9 cellular contexts compared by ENCODE assay signal in genomic region chr15:72902245-72902928, GRCh38.
A peak's percentile ranks its signal among the peaks of the same experiment; 100 is the strongest.
DNase-seq lines count a peak whose midpoint lies in the region; ATAC-seq and TF ChIP-seq lines count a peak whose summit lies in the region.
"Had no signal": no experiment of that assay in that cellular context is flagged by ENCODE, and none has a peak within 500 bp of the region (broad histone marks: within the 10 kb centered on the region; RNA-seq: fewer than 3 reads in every experiment).

No MANE protein-coding gene starts in this region.

- H4K5ac ChIP-seq in IMR-90 (ENCODE audit: low read depth, low read length) = no peak overlapping the region

- H3K27ac ChIP-seq in IMR-90 (ENCODE audit: insufficient read depth, low read length) (no peak overlapping the region), endodermal cell (ENCODE audit: low read depth, low read length) (peak overlapping the region; percentile 55), Karpas-422 (ENCODE audit: low read length) (no peak overlapping the region)

- H3K14ac ChIP-seq in IMR-90 (replicated peaks; ENCODE audit: low read depth, low read length) = peak overlapping the region; percentile 38; the same call in 1 of the 2 replicates

- H3K4me2 ChIP-seq in IMR-90 (ENCODE audit: low read depth, low read length) (peak overlapping the region; percentile 38), Karpas-422 (ENCODE audit: low read depth, low read length, poor library complexity, severe bottlenecking) (no peak overlapping the region)

- peaks cover 8% of the 10 kb centered on the region for H3K4me1 ChIP-seq in IMR-90 (ENCODE audit: control insufficient read depth, insufficient read depth, low read length)
- H3K4me1 ChIP-seq in endodermal cell (ENCODE audit: control insufficient read depth, insufficient read depth, low read length) = no peaks in the 10 kb centered on the region
- H3K4me1 ChIP-seq in mucosa of descending colon (ENCODE audit: low read depth) = peaks cover 7% of the 10 kb centered on the region
- peaks cover 13% of the 10 kb centered on the region for H3K4me1 ChIP-seq in Karpas-422 (ENCODE audit: low read length)

- H3K56ac ChIP-seq in IMR-90 (ENCODE audit: extremely low read depth, insufficient read depth, low read length) = peak overlapping the region; percentile 47; the same call in 1 of the 2 replicates

- H3K36me3 Mint-ChIP-seq in endodermal cell (ENCODE audit: low read depth) = no peaks in the 10 kb centered on the region
- no peaks in the 10 kb centered on the region for H3K36me3 Mint-ChIP-seq in type B pancreatic cell

- dilution Hi-C loops in IMR-90 (cut with HindIII; ENCODE audit: low sequenced_read_pairs, unreplicated experiment) = no loop called here

- CTCF ChIA-PET in IMR-90 (lab: Yijun Ruan, JAX) = no interaction called here

- intact Hi-C loops in IMR-90 (cut with micrococcal nuclease) = loop anchor here (10.0 kb wide), 1 partner anchor 172 kb away; no protein-coding TSS in a partner anchor
- intact Hi-C loops in mucosa of descending colon (cut with DNase I, micrococcal nuclease) = no loop called here

- POLR2A ChIA-PET in IMR-90 (lab: Charles Lee; ENCODE audit: unreplicated experiment) = interaction anchor here (0.5 kb wide), 1 partner anchor 161 kb away, joined by 3 read pairs; no protein-coding TSS in a partner anchor

- H2AK9ac ChIP-seq in IMR-90 (replicated peaks; ENCODE audit: low read depth, low read length, poor library complexity) = peak overlapping the region; percentile 39

- no peaks in the 10 kb centered on the region for H3K9me2 ChIP-seq in Karpas-422 (replicated peaks; ENCODE audit: insufficient read depth, low read length)

- H3K9ac ChIP-seq in IMR-90 (ENCODE audit: low read depth, low read length) (no peak overlapping the region), endodermal cell (ENCODE audit: extremely low read depth, low read length, poor library complexity, severe bottlenecking) (no peak overlapping the region), Karpas-422 (ENCODE audit: low read length) (no peak overlapping the region)

- peak overlapping the region; percentile 71 for H2AFZ ChIP-seq in IMR-90 (replicated peaks; ENCODE audit: low read length, poor library complexity)
- no peak overlapping the region for H2AFZ ChIP-seq in Karpas-422 (ENCODE audit: low read length)

- peak; percentile 98 for ATAC-seq in IMR-90 (ENCODE audit: low read depth)
- peak; percentile 68 for ATAC-seq in mucosa of descending colon
- ATAC-seq in GM19467 (IDR thresholded peaks at IDR 0.05; ENCODE audit: unreplicated experiment) = no peak

- TF ChIP-seq CTCF in IMR-90 (conservative IDR thresholded peaks at IDR 0.05; ENCODE audit: low read depth, low read length) (no peak), endodermal cell (conservative IDR thresholded peaks at IDR 0.05) (no peak), mucosa of descending colon (IDR thresholded peaks at IDR 0.05) (no peak), type B pancreatic cell (conservative IDR thresholded peaks at IDR 0.05) (no peak)

- H3K4me3 Mint-ChIP-seq in endodermal cell = no peak overlapping the region
- peak overlapping the region; percentile 55 for H3K4me3 Mint-ChIP-seq in type B pancreatic cell

- H3K27ac Mint-ChIP-seq in endodermal cell (no peak overlapping the region), type B pancreatic cell (no peak overlapping the region)

- no peak for TF ChIP-seq POLR2A in IMR-90 (IDR thresholded peaks at IDR 0.05; ENCODE audit: low read depth, low read length)

- H3K18ac ChIP-seq in IMR-90 (ENCODE audit: low read depth, low read length) = no peak overlapping the region

- H3K9me3 ChIP-seq in IMR-90 (ENCODE audit: control insufficient read depth, insufficient read depth, low read length) (no peaks in the 10 kb centered on the region), endodermal cell (ENCODE audit: control insufficient read depth, low read length) (no peaks in the 10 kb centered on the region), mucosa of descending colon (no peaks in the 10 kb centered on the region), Karpas-422 (ENCODE audit: low read length) (no peaks in the 10 kb centered on the region)

- peak overlapping the region; percentile 89 for H2BK20ac ChIP-seq in IMR-90 (ENCODE audit: low read depth, low read length)

- H3K79me2 ChIP-seq in Karpas-422 (ENCODE audit: low read length) = no peaks in the 10 kb centered on the region

- peak overlapping the region; percentile 79 for H2BK120ac ChIP-seq in IMR-90 (ENCODE audit: low read depth, low read length)

- peak overlapping the region; percentile 56; the same call in 1 of the 3 replicates for H2BK15ac ChIP-seq in IMR-90 (ENCODE audit: low read depth, low read length)

- no peaks in the 10 kb centered on the region for H3K79me1 ChIP-seq in IMR-90 (ENCODE audit: low read depth in 1 of 2, low read length in 2 of 2)

- H3K27me3 Mint-ChIP-seq in endodermal cell (ENCODE audit: insufficient read depth) (peaks cover 15% of the 10 kb centered on the region), type B pancreatic cell (peaks cover 21% of the 10 kb centered on the region)

- no peaks in the 10 kb centered on the region for H3K27me3 ChIP-seq in IMR-90 (ENCODE audit: control insufficient read depth, insufficient read depth, low read length)
- H3K27me3 ChIP-seq in endodermal cell (ENCODE audit: control insufficient read depth, insufficient read depth, low read length, poor library complexity, severe bottlenecking) = peaks cover 12% of the 10 kb centered on the region
- H3K27me3 ChIP-seq in Karpas-422 (ENCODE audit: low read length) = no peaks in the 10 kb centered on the region

- H3K4me1 Mint-ChIP-seq in endodermal cell (no peaks in the 10 kb centered on the region), type B pancreatic cell (ENCODE audit: unreplicated experiment) (peaks cover 22% of the 10 kb centered on the region)

- peak overlapping the region; percentile 83 for H3K4ac ChIP-seq in IMR-90 (ENCODE audit: low read depth, low read length)

- H4K8ac ChIP-seq in IMR-90 (ENCODE audit: low read depth in 2 of 2, low read length in 2 of 2) = peak overlapping the region in 1 of 2 experiments; percentile 53; a peak in 1 of 4 replicates

- H4K91ac ChIP-seq in IMR-90 (ENCODE audit: insufficient read depth, low read depth, low read length) = peak overlapping the region; percentile 59

- WGBS in IMR-90 (ENCODE audit: extremely low coverage in 2 of 2, insufficient read length in 1 of 2), 2 experiments = 40% methylated on average over 1 of the region's 15 CpGs; no CpG with 5 or more reads in 1 of the 2 experiments
- 82 to 87% methylated on average over 10 to 15 of the region's 15 CpGs for WGBS in endodermal cell (ENCODE audit: insufficient coverage in 1 of 2, insufficient read length in 1 of 2), 2 experiments

- H3K36me3 ChIP-seq in IMR-90 (ENCODE audit: control insufficient read depth, insufficient read depth, low read length) (no peaks in the 10 kb centered on the region), endodermal cell (ENCODE audit: control insufficient read depth, insufficient read depth, low read length) (no peaks in the 10 kb centered on the region), mucosa of descending colon (ENCODE audit: low read depth) (no peaks in the 10 kb centered on the region), Karpas-422 (ENCODE audit: insufficient read depth, low read length) (no peaks in the 10 kb centered on the region)

- H3K9me1 ChIP-seq in IMR-90 (ENCODE audit: insufficient read depth, low read length) = peaks cover 15% of the 10 kb centered on the region

- no peak overlapping the region for H3K4me3 ChIP-seq in IMR-90 (ENCODE audit: insufficient read depth, low read depth, low read length)
- no peak overlapping the region for H3K4me3 ChIP-seq in endodermal cell (ENCODE audit: low read length)
- H3K4me3 ChIP-seq in mucosa of descending colon = no peak overlapping the region
- no peak overlapping the region for H3K4me3 ChIP-seq in Karpas-422 (ENCODE audit: low read length)

- H4K20me1 ChIP-seq in IMR-90 (ENCODE audit: insufficient read depth, low read length) = no peaks in the 10 kb centered on the region
- H4K20me1 ChIP-seq in Karpas-422 (ENCODE audit: insufficient read depth, low read depth, low read length) = no peaks in the 10 kb centered on the region

- no peak for TF ChIP-seq RAD21 in IMR-90 (IDR thresholded peaks at IDR 0.05; ENCODE audit: low read length)

- in situ Hi-C loops in IMR-90 (cut with MboI; ENCODE audit: low sequenced_read_pairs) = no loop called here

- peak overlapping the region; percentile 5 for H2BK5ac ChIP-seq in IMR-90 (ENCODE audit: low read depth, low read length, poor library complexity, severe bottlenecking)

- DNase-seq in IMR-90 (peak; percentile 74), endodermal cell (no peak), mucosa of descending colon (peak; percentile 49 to 65 (median 54)), type B pancreatic cell (ENCODE audit: extremely low spot score, unreplicated experiment) (no peak), Karpas-422 (no peak), KG1 (lab: John Stamatoyannopoulos, UW) (no peak)
- DNase-seq: NCI-H510A, T1000 had no signal

- H3K23ac ChIP-seq in IMR-90 (ENCODE audit: low read depth, low read length) = peak overlapping the region; percentile 26

- H3K9me3 Mint-ChIP-seq in endodermal cell = no peaks in the 10 kb centered on the region
- no peaks in the 10 kb centered on the region for H3K9me3 Mint-ChIP-seq in type B pancreatic cell

- peak overlapping the region; percentile 50; the same call in 1 of the 2 replicates for H2AK5ac ChIP-seq in IMR-90 (ENCODE audit: low read depth, low read length)

- BruUV-seq in IMR-90 (replicated peaks; lab: Mats Ljungman, UMichigan) = no TSS peak

TF ChIP-seq in IMR-90, 13 proteins besides CTCF, POLR2A, EP300 and RAD21 (continues in another document):
- TF ChIP-seq, protein P1, sequence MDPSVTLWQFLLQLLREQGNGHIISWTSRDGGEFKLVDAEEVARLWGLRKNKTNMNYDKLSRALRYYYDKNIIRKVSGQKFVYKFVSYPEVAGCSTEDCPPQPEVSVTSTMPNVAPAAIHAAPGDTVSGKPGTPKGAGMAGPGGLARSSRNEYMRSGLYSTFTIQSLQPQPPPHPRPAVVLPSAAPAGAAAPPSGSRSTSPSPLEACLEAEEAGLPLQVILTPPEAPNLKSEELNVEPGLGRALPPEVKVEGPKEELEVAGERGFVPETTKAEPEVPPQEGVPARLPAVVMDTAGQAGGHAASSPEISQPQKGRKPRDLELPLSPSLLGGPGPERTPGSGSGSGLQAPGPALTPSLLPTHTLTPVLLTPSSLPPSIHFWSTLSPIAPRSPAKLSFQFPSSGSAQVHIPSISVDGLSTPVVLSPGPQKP (IDR thresholded peaks at IDR 0.05; ENCODE audit: borderline replicate concordance, low read depth, low read length) = no peak
- TF ChIP-seq NFE2L2 (IDR thresholded peaks at IDR 0.05; ENCODE audit: low read depth, low read length) (no peak), MAZ (IDR thresholded peaks at IDR 0.05; ENCODE audit: borderline replicate concordance, low read depth, low read length) (no peak), RFX5 (IDR thresholded peaks at IDR 0.05; ENCODE audit: low read depth, low read length) (no peak), BHLHE40 (IDR thresholded peaks at IDR 0.05; ENCODE audit: low read depth, low read length) (no peak), SMC3 (IDR thresholded peaks at IDR 0.05; ENCODE audit: low read depth, low read length) (no peak), MAFK (IDR thresholded peaks at IDR 0.05; ENCODE audit: low read depth, low read length) (no peak), MXI1 (IDR thresholded peaks at IDR 0.05; ENCODE audit: borderline replicate concordance, low read depth, low read length) (no peak), CHD1 (IDR thresholded peaks at IDR 0.05; ENCODE audit: low read depth, low read length) (no peak)

Comparison
In these comparisons a context has a peak if more than half of its experiments do, and no peak if none do; other contexts are left out.
1. DNase-seq: peak in IMR-90 (single experiment) and mucosa of descending colon (3 of 3); none in endodermal cell (single experiment), type B pancreatic cell (single experiment), Karpas-422 (single experiment) and KG1 (single experiment).